Comparison of ENCODE assay signal across 8 cellular contexts in the genomic region with DNA sequence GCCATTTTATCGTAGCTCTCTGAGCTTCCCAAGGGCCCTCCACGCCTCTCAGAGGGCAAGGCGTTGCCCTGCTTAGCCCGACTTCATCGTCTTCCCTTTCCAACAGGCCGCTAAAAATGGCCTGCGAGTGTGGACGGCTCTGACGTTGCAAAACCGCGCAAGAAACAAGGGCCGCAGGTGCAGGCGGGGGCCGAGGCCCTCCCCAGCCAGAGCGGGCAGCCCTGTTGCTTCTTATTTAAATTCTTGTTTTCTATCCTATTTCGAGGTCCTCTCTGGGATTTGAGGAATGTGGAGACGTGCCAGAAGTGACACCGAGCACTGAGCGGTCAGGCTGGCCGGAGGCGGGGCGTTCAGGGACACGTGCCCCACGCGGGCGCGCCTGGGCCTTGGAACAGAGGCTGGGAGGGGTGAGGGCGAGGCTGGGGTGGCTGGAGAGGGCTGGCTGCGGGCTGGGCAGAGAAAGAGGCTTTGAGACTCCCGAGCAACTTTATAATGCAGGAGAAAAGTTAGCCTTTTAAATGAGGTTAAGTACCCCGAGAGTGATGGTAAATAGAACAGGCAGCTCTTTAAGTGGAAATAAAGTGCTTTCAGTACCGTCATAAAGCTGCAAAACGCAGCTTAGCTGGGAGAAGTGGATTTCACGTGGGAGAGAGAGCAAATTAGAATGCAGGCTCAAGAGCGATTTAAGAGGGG.
DNase-seq lines count a peak whose midpoint lies in the region; ATAC-seq and TF ChIP-seq lines count a peak whose summit lies in the region.

No MANE protein-coding gene starts in this region.

- TF ChIP-seq RAD21 in liver (IDR thresholded peaks at IDR 0.05), result peak in 1 of 2 donors; percentile 51

- no peak overlapping the region for H3K4me2 ChIP-seq in MM.1S (ENCODE audit: low read depth, low read length)

- peaks cover 5 to 11% of the 10 kb centered on the region in 2 donors for H3K36me3 Mint-ChIP-seq in stimulated activated naive B cell treated with anti-CD40 and anti-IgM and Interleukin-4, amounts not matched to agents 10 μg/mL and 1 μg/mL and 100 μg/mL, for 72 hours
- H3K36me3 Mint-ChIP-seq in endothelial cell (ENCODE audit: low read depth, unreplicated experiment), result no peaks in the 10 kb centered on the region

- H3K4me3 Mint-ChIP-seq in stimulated activated naive B cell treated with anti-CD40 and anti-IgM and Interleukin-4, amounts not matched to agents 10 μg/mL and 1 μg/mL and 100 μg/mL, for 72 hours, result peak overlapping the region; percentile 71 to 80
- no peak overlapping the region for H3K4me3 Mint-ChIP-seq in endothelial cell (ENCODE audit: unreplicated experiment)

- H4K20me1 ChIP-seq in MM.1S (ENCODE audit: insufficient read depth, low read length), result no peaks in the 10 kb centered on the region

- H3K27me3 Mint-ChIP-seq in stimulated activated naive B cell treated with anti-CD40 and anti-IgM and Interleukin-4, amounts not matched to agents 10 μg/mL and 1 μg/mL and 100 μg/mL, for 72 hours, result peaks cover 17 to 18% of the 10 kb centered on the region in 2 donors
- H3K27me3 Mint-ChIP-seq in endothelial cell (ENCODE audit: unreplicated experiment), result no peaks in the 10 kb centered on the region

- H3K4me3 ChIP-seq in liver (ENCODE audit: low read depth in 1 of 3, low read length in 3 of 3), result peak overlapping the region in 1 of 3 donors; percentile 15
- H3K4me3 ChIP-seq in MM.1S (ENCODE audit: low read length), result no peak overlapping the region

- no peaks in the 10 kb centered on the region for H3K79me2 ChIP-seq in MM.1S (ENCODE audit: low read length)

- H3K4me1 Mint-ChIP-seq in stimulated activated naive B cell treated with anti-CD40 and anti-IgM and Interleukin-4, amounts not matched to agents 10 μg/mL and 1 μg/mL and 100 μg/mL, for 72 hours, result peaks cover 12 to 19% of the 10 kb centered on the region in 2 donors
- H3K4me1 Mint-ChIP-seq in endothelial cell (ENCODE audit: unreplicated experiment), result peaks cover 17% of the 10 kb centered on the region

- H3K4me1 ChIP-seq in liver (ENCODE audit: control insufficient read depth in 4 of 4, insufficient read depth in 4 of 4, low read length in 3 of 4) (peaks cover 0 to 3% (median 3%) of the 10 kb centered on the region in 4 donors), MM.1S (ENCODE audit: low read length) (no peaks in the 10 kb centered on the region)

- H2AFZ ChIP-seq in MM.1S (ENCODE audit: low read length), result no peak overlapping the region

- H3K9me3 ChIP-seq in liver (ENCODE audit: control insufficient read depth in 4 of 4, low read length in 3 of 4), result no peaks in the 10 kb centered on the region
- H3K9me3 ChIP-seq in MM.1S (replicated peaks; ENCODE audit: insufficient read depth, low read length), result no peaks in the 10 kb centered on the region

- H3K9me3 Mint-ChIP-seq in stimulated activated naive B cell treated with anti-CD40 and anti-IgM and Interleukin-4, amounts not matched to agents 10 μg/mL and 1 μg/mL and 100 μg/mL, for 72 hours, result peaks cover 2 to 9% of the 10 kb centered on the region in 2 donors
- no peaks in the 10 kb centered on the region for H3K9me3 Mint-ChIP-seq in endothelial cell (ENCODE audit: unreplicated experiment)

- H3K27me3 ChIP-seq in liver (ENCODE audit: control insufficient read depth in 4 of 4, insufficient read depth in 4 of 4, low read length in 3 of 4), result no peaks in the 10 kb centered on the region
- H3K27me3 ChIP-seq in MM.1S (replicated peaks; ENCODE audit: insufficient read depth, low read length), result no peaks in the 10 kb centered on the region

- H3K36me3 ChIP-seq in liver (ENCODE audit: control insufficient read depth in 4 of 4, insufficient read depth in 3 of 4, low read depth in 1 of 4, low read length in 3 of 4) (no peaks in the 10 kb centered on the region), MM.1S (replicated peaks; ENCODE audit: insufficient read depth, low read length) (no peaks in the 10 kb centered on the region)

- peak; percentile 73 to 77 for ATAC-seq in stimulated activated naive B cell treated with anti-CD40 and anti-IgM and Interleukin-4, amounts not matched to agents 10 μg/mL and 1 μg/mL and 100 μg/mL, for 72 hours (replicated peaks)

- H3K27ac ChIP-seq in liver (ENCODE audit: low read depth in 1 of 2, low read length in 2 of 2) (no peak overlapping the region), MM.1S (ENCODE audit: low read length) (no peak overlapping the region)

- H3K9ac ChIP-seq in liver (ENCODE audit: low read depth in 1 of 2, low read length in 2 of 2), result peak overlapping the region in 1 of 2 donors; percentile 80
- H3K9ac ChIP-seq in MM.1S (ENCODE audit: low read length), result no peak overlapping the region

- no peaks in the 10 kb centered on the region for H3F3A ChIP-seq in MM.1S (ENCODE audit: insufficient read depth, low read length)

- TF ChIP-seq CTCF in liver (IDR thresholded peaks at IDR 0.05; ENCODE audit: low read depth, low read length, missing input control) (no peak), endothelial cell (IDR thresholded peaks at IDR 0.05; ENCODE audit: unreplicated experiment) (no peak), MM.1S (IDR thresholded peaks at IDR 0.05; ENCODE audit: low read length) (no peak)

- 24% methylated on average over 35 of the region's 35 CpGs for WGBS in liver

- H3K27ac Mint-ChIP-seq in stimulated activated naive B cell treated with anti-CD40 and anti-IgM and Interleukin-4, amounts not matched to agents 10 μg/mL and 1 μg/mL and 100 μg/mL, for 72 hours, result peak overlapping the region; percentile 79
- H3K27ac Mint-ChIP-seq in endothelial cell (ENCODE audit: unreplicated experiment), result no peak overlapping the region

- DNase-seq in NCI-H2029 treated with DMSO at 0.1 percent for 48 hours (lab: John Stamatoyannopoulos, UW) (peak; percentile 71), dermis blood vessel endothelial cell (peak; percentile 51), endothelial cell (ENCODE audit: low spot score) (no peak), MM.1S (no peak), activated gamma-delta T cell treated with Interleukin-2 at 50 U/mL for 16 hours (no peak), NCI-H2171 treated with DMSO at 0.1 percent for 48 hours (lab: John Stamatoyannopoulos, UW) (no peak)
- DNase-seq in stimulated activated naive B cell treated with anti-CD40 and anti-IgM and Interleukin-4, amounts not matched to agents 10 μg/mL and 1 μg/mL and 100 μg/mL, for 72 hours, result no peak

- H3K9me2 ChIP-seq in MM.1S (replicated peaks; ENCODE audit: insufficient read depth, low read length), result no peaks in the 10 kb centered on the region

TF ChIP-seq in liver, 16 proteins besides CTCF, POLR2A, EP300 and RAD21:
- TF ChIP-seq HNF4G (IDR thresholded peaks at IDR 0.05) (no peak), GABPA (IDR thresholded peaks at IDR 0.05 in 1 of 2, conservative IDR thresholded peaks at IDR 0.05 in 1 of 2) (no peak), RXRA (IDR thresholded peaks at IDR 0.05) (peak in 1 of 2 donors; percentile 28)
- TF ChIP-seq, protein P1, sequence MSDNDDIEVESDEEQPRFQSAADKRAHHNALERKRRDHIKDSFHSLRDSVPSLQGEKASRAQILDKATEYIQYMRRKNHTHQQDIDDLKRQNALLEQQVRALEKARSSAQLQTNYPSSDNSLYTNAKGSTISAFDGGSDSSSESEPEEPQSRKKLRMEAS (IDR thresholded peaks at IDR 0.05), result peak; percentile 45

Comparison
In these comparisons a context has a peak if more than half of its experiments do, and no peak if none do; other contexts are left out.
1. DNase-seq: peak in NCI-H2029 treated with DMSO at 0.1 percent for 48 hours (single experiment) and dermis blood vessel endothelial cell (single experiment); none in stimulated activated naive B cell treated with anti-CD40 and anti-IgM and Interleukin-4, amounts not matched to agents 10 μg/mL and 1 μg/mL and 100 μg/mL, for 72 hours (single experiment), endothelial cell (single experiment), MM.1S (single experiment), activated gamma-delta T cell treated with Interleukin-2 at 50 U/mL for 16 hours (single experiment) and NCI-H2171 treated with DMSO at 0.1 percent for 48 hours (single experiment).